Comparison of ENCODE assay signal across 1 cellular context in the genomic region with DNA sequence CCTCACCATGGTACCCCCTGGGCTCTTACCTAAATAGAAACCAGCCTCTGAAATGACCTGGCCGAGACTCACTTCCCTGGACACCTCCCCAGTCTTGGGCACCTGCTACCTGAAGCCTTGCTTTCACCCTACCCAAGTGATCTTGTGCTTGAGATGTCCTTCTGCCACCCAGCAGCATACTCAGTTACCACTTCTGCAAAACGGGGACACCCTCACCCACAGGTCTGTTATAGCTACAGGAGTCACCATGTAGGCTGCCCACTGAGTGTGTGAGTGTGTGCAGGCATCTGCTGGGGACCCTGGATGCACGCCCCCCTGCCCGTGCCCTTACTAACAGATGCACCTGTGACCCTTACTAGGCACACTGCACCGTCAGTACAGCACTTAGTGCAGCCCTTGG.
TF ChIP-seq lines count a peak whose summit lies in the region.

No MANE protein-coding gene starts in this region.

TF ChIP-seq in GM12878, 131 proteins besides CTCF, POLR2A, EP300 and RAD21 (continued from another document):
- TF ChIP-seq, protein P1, sequence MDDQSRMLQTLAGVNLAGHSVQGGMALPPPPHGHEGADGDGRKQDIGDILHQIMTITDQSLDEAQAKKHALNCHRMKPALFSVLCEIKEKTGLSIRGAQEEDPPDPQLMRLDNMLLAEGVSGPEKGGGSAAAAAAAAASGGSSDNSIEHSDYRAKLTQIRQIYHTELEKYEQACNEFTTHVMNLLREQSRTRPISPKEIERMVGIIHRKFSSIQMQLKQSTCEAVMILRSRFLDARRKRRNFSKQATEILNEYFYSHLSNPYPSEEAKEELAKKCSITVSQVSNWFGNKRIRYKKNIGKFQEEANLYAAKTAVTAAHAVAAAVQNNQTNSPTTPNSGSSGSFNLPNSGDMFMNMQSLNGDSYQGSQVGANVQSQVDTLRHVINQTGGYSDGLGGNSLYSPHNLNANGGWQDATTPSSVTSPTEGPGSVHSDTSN (IDR thresholded peaks at IDR 0.05; ENCODE audit: insufficient replicate concordance, low read depth, low read length), result no peak
- TF ChIP-seq JUND (IDR thresholded peaks at IDR 0.05; ENCODE audit: low read depth, low read length), result no peak
TF ChIP-seq in GM12878: peak in this region for 1.
